ENCODE assay signal across 8 cellular contexts in the genomic region with DNA sequence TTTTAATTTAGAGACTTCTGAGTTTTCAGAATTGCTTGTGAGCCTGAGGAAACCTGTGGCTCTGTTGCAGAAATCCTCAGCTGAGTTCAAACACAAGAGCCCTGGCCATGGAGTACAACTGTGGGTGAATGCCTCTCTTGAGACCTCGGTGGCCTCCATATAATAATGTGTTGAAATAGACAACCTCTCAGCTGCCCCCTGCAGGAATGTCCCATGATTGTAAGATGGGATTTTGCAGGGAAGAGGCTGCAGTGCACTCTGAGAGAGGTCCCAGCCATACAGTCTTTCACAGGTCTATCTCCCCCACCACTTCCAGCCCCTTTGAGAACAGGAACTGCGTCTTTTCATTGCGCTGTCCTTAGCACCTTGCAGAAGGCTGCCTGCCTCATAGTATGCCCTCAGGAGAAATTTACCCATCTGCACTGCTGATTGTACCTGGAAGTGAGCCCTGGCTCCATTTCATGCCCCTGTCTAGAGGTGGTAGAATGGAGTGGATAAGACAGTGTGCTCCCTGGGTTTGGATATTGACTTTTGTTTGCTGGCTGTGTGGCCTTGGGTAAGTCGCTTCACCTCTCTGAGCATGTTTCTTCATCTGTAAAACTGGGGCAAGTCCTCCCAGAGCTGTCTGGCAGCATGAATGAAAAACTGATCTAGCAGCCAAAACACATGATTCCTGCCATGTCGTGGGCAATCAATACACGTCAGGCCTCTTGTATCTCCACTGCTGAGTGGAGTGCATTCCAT. TPM values are rescaled to one million over a fixed set of nuclear protein-coding genes. Genes with fewer than 3 reads are reported as not detected.
DNase-seq lines count a peak whose midpoint lies in the region; ATAC-seq and TF ChIP-seq lines count a peak whose summit lies in the region.

No MANE protein-coding gene starts in this region.

- CTCF ChIA-PET in activated naive CD4-positive, alpha-beta T cell treated with anti-CD3 and anti-CD28 coated beads, Interleukin-2, amount 10 ng/mL, durations not matched to agents 7 days and 5 days (lab: Charles Lee) = interaction anchor here (1.0 kb wide), 1 partner anchor 8 kb away, joined by 3 read pairs; no protein-coding TSS in a partner anchor
- CTCF ChIA-PET in CD4-positive, alpha-beta memory T cell (lab: Charles Lee; ENCODE audit: partially characterized antibody) = interaction anchor here (1.1 kb wide), 1 partner anchor 194 kb away, joined by 3 read pairs; no protein-coding TSS in a partner anchor

- no peaks in the 10 kb centered on the region for H3K4me1 ChIP-seq in thoracic aorta (ENCODE audit: control insufficient read depth in 1 of 2, low read depth in 2 of 2)
- H3K4me1 ChIP-seq in CD4-positive, alpha-beta memory T cell (ENCODE audit: insufficient read depth, low read length) = no peaks in the 10 kb centered on the region

- H3K9me3 Mint-ChIP-seq in activated naive CD4-positive, alpha-beta T cell treated with anti-CD3 and anti-CD28 coated beads, Interleukin-2, amount 10 ng/mL, durations not matched to agents 7 days and 5 days = no peaks in the 10 kb centered on the region
- no peaks in the 10 kb centered on the region for H3K9me3 Mint-ChIP-seq in CD4-positive, alpha-beta memory T cell

- H3K9me3 ChIP-seq in thoracic aorta = no peaks in the 10 kb centered on the region
- no peaks in the 10 kb centered on the region for H3K9me3 ChIP-seq in CD4-positive, alpha-beta memory T cell (ENCODE audit: control insufficient read depth in 1 of 2, low read length in 2 of 2)

- intact Hi-C loops in CD4-positive, alpha-beta memory T cell (cut with micrococcal nuclease) = no loop called here

- H3K36me3 ChIP-seq in thoracic aorta = no peaks in the 10 kb centered on the region
- no peaks in the 10 kb centered on the region for H3K36me3 ChIP-seq in CD4-positive, alpha-beta memory T cell (ENCODE audit: insufficient read depth, low read length)

- POLR2A ChIA-PET in CD4-positive, alpha-beta memory T cell (lab: Charles Lee; ENCODE audit: partially characterized antibody) = interaction anchor here (1.9 kb wide), 1 partner anchor 34 kb away, joined by 7 read pairs; no protein-coding TSS in a partner anchor

- no peak for ATAC-seq in thoracic aorta (ENCODE audit: insufficient number of reproducible peaks, low FRiP score, low read depth)
- no peak for ATAC-seq in GM19463 (IDR thresholded peaks at IDR 0.05; ENCODE audit: unreplicated experiment)

- H3K4me3 ChIP-seq in thoracic aorta = no peak overlapping the region
- H3K4me3 ChIP-seq in CD4-positive, alpha-beta memory T cell (ENCODE audit: low read length in 2 of 2) = no peak overlapping the region

- peaks cover 62% of the 10 kb centered on the region for H3K27me3 Mint-ChIP-seq in activated naive CD4-positive, alpha-beta T cell treated with anti-CD3 and anti-CD28 coated beads, Interleukin-2, amount 10 ng/mL, durations not matched to agents 7 days and 5 days
- H3K27me3 Mint-ChIP-seq in CD4-positive, alpha-beta memory T cell = peaks cover 12 to 34% of the 10 kb centered on the region in 2 donors

- H3K36me3 Mint-ChIP-seq in activated naive CD4-positive, alpha-beta T cell treated with anti-CD3 and anti-CD28 coated beads, Interleukin-2, amount 10 ng/mL, durations not matched to agents 7 days and 5 days = no peaks in the 10 kb centered on the region
- H3K36me3 Mint-ChIP-seq in CD4-positive, alpha-beta memory T cell = no peaks in the 10 kb centered on the region

- TF ChIP-seq CTCF in thoracic aorta (IDR thresholded peaks at IDR 0.05) = peak; percentile 10

- H3K4me1 Mint-ChIP-seq in activated naive CD4-positive, alpha-beta T cell treated with anti-CD3 and anti-CD28 coated beads, Interleukin-2, amount 10 ng/mL, durations not matched to agents 7 days and 5 days = no peaks in the 10 kb centered on the region
- no peaks in the 10 kb centered on the region for H3K4me1 Mint-ChIP-seq in CD4-positive, alpha-beta memory T cell

- DNase-seq in activated naive CD4-positive, alpha-beta T cell treated with anti-CD3 and anti-CD28 coated beads, Interleukin-2, amount 10 ng/mL, durations not matched to agents 7 days and 5 days = peak; percentile 34
- DNase-seq in activated naive CD4-positive, alpha-beta T cell treated with Interleukin-2 at 50 U/mL for 16 hours = no peak
- DNase-seq in NCI-H1694 (lab: John Stamatoyannopoulos, UW) (peak; percentile 53), dermis blood vessel endothelial cell (peak; percentile 63), thoracic aorta (ENCODE audit: low spot score) (no peak)
- DNase-seq in activated CD4-positive, alpha-beta T cell treated with anti-CD3 and anti-CD28 coated beads, Interleukin-2, amount 50 U/mL, for 4 hours = no peak
- DNase-seq in CD4-positive, alpha-beta memory T cell = no peak

- no peaks in the 10 kb centered on the region for H3K27me3 ChIP-seq in thoracic aorta (replicated peaks; ENCODE audit: insufficient read depth)
- no peaks in the 10 kb centered on the region for H3K27me3 ChIP-seq in CD4-positive, alpha-beta memory T cell (ENCODE audit: insufficient read depth, low read length)

- H3K4me3 Mint-ChIP-seq in activated naive CD4-positive, alpha-beta T cell treated with anti-CD3 and anti-CD28 coated beads, Interleukin-2, amount 10 ng/mL, durations not matched to agents 7 days and 5 days = no peak overlapping the region
- no peak overlapping the region for H3K4me3 Mint-ChIP-seq in CD4-positive, alpha-beta memory T cell

- no peak overlapping the region for H3K27ac ChIP-seq in thoracic aorta
- H3K27ac ChIP-seq in CD4-positive, alpha-beta memory T cell (ENCODE audit: low read depth, low read length) = no peak overlapping the region

- no peak overlapping the region for H3K27ac Mint-ChIP-seq in activated naive CD4-positive, alpha-beta T cell treated with anti-CD3 and anti-CD28 coated beads, Interleukin-2, amount 10 ng/mL, durations not matched to agents 7 days and 5 days
- H3K27ac Mint-ChIP-seq in CD4-positive, alpha-beta memory T cell = no peak overlapping the region

RNA-seq across cellular contexts. Expression of a gene that starts 16.8 kb away (rescaled TPM):
- total RNA-seq in dermis blood vessel endothelial cell (0.05 TPM in 1 of 2 replicates, not detected in the other), thoracic aorta (not detected)
- not detected for total RNA-seq in CD4-positive, alpha-beta memory T cell
- polyA plus RNA-seq in CD4-positive, alpha-beta memory T cell = not detected

Comparison
In these comparisons a context has a peak if more than half of its experiments do, and no peak if none do; other contexts are left out.
1. DNase-seq: peak in activated naive CD4-positive, alpha-beta T cell treated with anti-CD3 and anti-CD28 coated beads, Interleukin-2, amount 10 ng/mL, durations not matched to agents 7 days and 5 days (single experiment), NCI-H1694 (single experiment) and dermis blood vessel endothelial cell (single experiment); none in activated naive CD4-positive, alpha-beta T cell treated with Interleukin-2 at 50 U/mL for 16 hours (single experiment), thoracic aorta (single experiment), activated CD4-positive, alpha-beta T cell treated with anti-CD3 and anti-CD28 coated beads, Interleukin-2, amount 50 U/mL, for 4 hours (0 of 2) and CD4-positive, alpha-beta memory T cell (0 of 5).